Comparison of ENCODE assay signal across 9 cellular contexts in the genomic region with DNA sequence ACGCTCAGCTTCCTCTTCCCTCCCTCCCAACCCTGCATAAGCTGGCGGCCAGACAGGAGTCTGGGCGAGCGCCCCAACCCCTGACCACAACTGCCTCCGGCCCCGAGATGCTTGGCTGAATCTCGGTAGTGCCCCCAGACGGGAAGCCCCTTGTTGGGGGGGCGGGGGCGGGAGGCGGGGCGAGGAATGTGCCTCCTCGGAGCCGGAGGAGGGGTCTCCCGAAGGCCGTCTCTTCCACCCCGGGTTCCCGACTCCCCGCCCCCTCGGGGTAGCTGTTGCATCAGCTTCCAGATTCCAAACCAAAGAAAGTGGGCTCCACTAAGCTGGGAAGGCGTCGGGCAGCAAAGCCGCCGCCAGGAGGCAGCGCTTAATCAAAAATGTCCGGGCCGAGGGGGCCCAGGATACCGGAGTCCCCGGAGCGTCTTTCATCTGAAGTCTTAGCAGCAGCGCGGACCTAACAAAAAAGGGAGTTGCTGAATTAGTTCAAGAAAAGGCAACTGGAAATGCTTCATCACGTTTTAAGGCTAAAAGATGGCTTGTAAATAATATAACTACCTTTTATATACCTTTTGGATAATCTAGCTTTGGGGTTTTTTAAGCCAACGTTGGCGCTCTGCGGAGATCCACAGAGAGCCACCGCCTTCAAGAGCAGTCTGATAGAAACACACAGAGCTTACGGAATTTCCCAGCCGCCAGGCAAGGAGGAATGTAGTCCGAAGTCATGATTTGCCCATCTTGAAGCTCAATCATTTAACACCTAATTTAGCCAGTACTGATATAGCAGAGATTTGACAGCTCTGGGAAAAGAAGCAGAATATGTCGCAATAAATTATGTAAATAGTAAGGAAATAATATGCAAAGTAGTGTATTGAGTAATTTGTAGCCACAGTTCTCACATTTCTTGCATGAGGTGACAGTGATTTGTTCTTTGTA. TPM values are rescaled to one million over a fixed set of nuclear protein-coding genes. Genes with fewer than 3 reads are reported as not detected.
A peak's percentile ranks its signal among the peaks of the same experiment; 100 is the strongest.
DNase-seq lines count a peak whose midpoint lies in the region; ATAC-seq, FAIRE-seq and TF ChIP-seq lines count a peak whose summit lies in the region.
"Had no signal": no experiment of that assay in that cellular context is flagged by ENCODE, and none has a peak within 500 bp of the region (broad histone marks: within the 10 kb centered on the region; RNA-seq: fewer than 3 reads in every experiment).

No MANE protein-coding gene starts in this region.

- no peaks in the 10 kb centered on the region for H3K9me3 ChIP-seq in BLaER1
- no peaks in the 10 kb centered on the region for H3K9me3 ChIP-seq in kidney (ENCODE audit: control insufficient read depth in 1 of 2, low read length in 2 of 2)

- peak; percentile 14; the same call in 1 of the 2 replicates for TF ChIP-seq RAD21 in Ishikawa (IDR thresholded peaks at IDR 0.05; ENCODE audit: low read depth)

- H3K9ac ChIP-seq in BLaER1 (peak overlapping the region; percentile 59), kidney (ENCODE audit: low read length in 2 of 2) (peak overlapping the region; percentile 45 to 62)

- TF ChIP-seq CTCF in WI38 (IDR thresholded peaks at IDR 0.05; ENCODE audit: low read depth, low read length) (peak; percentile 75), cardiac fibroblast (IDR thresholded peaks at IDR 0.05; ENCODE audit: low read depth, low read length) (peak; percentile 87), kidney (IDR thresholded peaks at IDR 0.05; ENCODE audit: borderline replicate concordance, extremely low read depth, insufficient read depth) (peak; percentile 87)

- H3K4me1 ChIP-seq in BLaER1: peaks cover 77% of the 10 kb centered on the region
- peaks cover 13 to 16% of the 10 kb centered on the region in 2 donors for H3K4me1 ChIP-seq in kidney (ENCODE audit: control insufficient read depth in 1 of 2, insufficient read depth in 1 of 2, low read depth in 1 of 2, low read length in 2 of 2)

- H4K20me1 ChIP-seq in BLaER1: no peaks in the 10 kb centered on the region

- H3K4me2 ChIP-seq in BLaER1: peak overlapping the region; percentile 81

- peak; percentile 59 for ATAC-seq in GM19035 (IDR thresholded peaks at IDR 0.05; ENCODE audit: unreplicated experiment)
- no peak for ATAC-seq in GM19467 (IDR thresholded peaks at IDR 0.05; ENCODE audit: unreplicated experiment)

- intact Hi-C loops in kidney (cut with DNase I): no loop called here

- peak; percentile 92 to 95 for DNase-seq in cardiac fibroblast (ENCODE audit: low read depth in 2 of 2)
- peak; percentile 94 for DNase-seq in kidney
- peak; percentile 36 to 60 for DNase-seq in stimulated activated CD4-positive, alpha-beta T cell treated with anti-CD3 and anti-CD28 coated beads, Interleukin-15, amount 100 ng/mL, for 48 hours (ENCODE audit: low read depth in 2 of 2)

- H3K27ac ChIP-seq in BLaER1 (peak overlapping the region; percentile 65), kidney (ENCODE audit: low read depth in 2 of 2, low read length in 2 of 2) (peak overlapping the region; percentile 67 to 70)

- no peak for FAIRE-seq in kidney (lab: Jason Lieb, UNC)

- H3K27me3 ChIP-seq in BLaER1: no peaks in the 10 kb centered on the region

- H3K36me3 ChIP-seq in BLaER1 (no peaks in the 10 kb centered on the region), kidney (ENCODE audit: control insufficient read depth in 1 of 2, insufficient read depth in 2 of 2, low read length in 2 of 2) (no peaks in the 10 kb centered on the region)

- no peak for TF ChIP-seq EP300 in Ishikawa (IDR thresholded peaks at IDR 0.05; ENCODE audit: borderline replicate concordance)

- peak overlapping the region; percentile 58 for H3K4me3 ChIP-seq in BLaER1
- H3K4me3 ChIP-seq in WI38 (ENCODE audit: low read depth, low read length): peak overlapping the region; percentile 38
- H3K4me3 ChIP-seq in cardiac fibroblast (replicated peaks in 1 of 2; ENCODE audit: low read depth in 2 of 2, low read length in 2 of 2): peak overlapping the region; percentile 25 to 33
- H3K4me3 ChIP-seq in kidney (ENCODE audit: low read length in 2 of 2): peak overlapping the region; percentile 43 to 47

TF ChIP-seq in Ishikawa, 13 proteins besides CTCF, POLR2A, EP300 and RAD21:
- TF ChIP-seq, protein P1, sequence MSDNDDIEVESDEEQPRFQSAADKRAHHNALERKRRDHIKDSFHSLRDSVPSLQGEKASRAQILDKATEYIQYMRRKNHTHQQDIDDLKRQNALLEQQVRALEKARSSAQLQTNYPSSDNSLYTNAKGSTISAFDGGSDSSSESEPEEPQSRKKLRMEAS (IDR thresholded peaks at IDR 0.05): no peak
- peak; percentile 47 for TF ChIP-seq CEBPB (IDR thresholded peaks at IDR 0.05)

RNA-seq across cellular contexts. Expression of gene MRPL52, which starts 6.8 kb away (rescaled TPM):
- total RNA-seq in kidney: 74.3 TPM
- 255 TPM for polyA plus RNA-seq in kidney (ENCODE audit: insufficient read depth, low read depth, low replicate concordance)

RNA-seq across cellular contexts. Expression of gene SLC7A7, which starts 7.7 kb away (rescaled TPM):
- total RNA-seq in kidney: 26.6 TPM
- 235 TPM for polyA plus RNA-seq in kidney (ENCODE audit: insufficient read depth, low read depth, low replicate concordance)
- total RNA-seq: T-helper 2 cell treated with Interferon-gamma antibody and Interleukin-4, amounts not matched to agents 100 ng/mL and 5 ng/mL, for 36 hours had no signal

RNA-seq across cellular contexts. Expression of gene MMP14, which starts 13.5 kb away (rescaled TPM):
- total RNA-seq in kidney: 108 TPM
- 30.1 TPM for polyA plus RNA-seq in kidney (ENCODE audit: insufficient read depth, low read depth, low replicate concordance)

RNA-seq across cellular contexts. Expression of gene LRP10, which starts 48.7 kb away (rescaled TPM):
- total RNA-seq in kidney: 207 TPM
- 74.7 TPM for polyA plus RNA-seq in kidney (ENCODE audit: insufficient read depth, low read depth, low replicate concordance)

RNA-seq across cellular contexts. Expression of gene OXA1L, which starts 56.4 kb away (rescaled TPM):
- total RNA-seq in kidney: 80.8 TPM
- polyA plus RNA-seq in kidney (ENCODE audit: insufficient read depth, low read depth, low replicate concordance): 101 TPM
